In genomic region chr11:575996-576756, GRCh38 we compare ENCODE assay signal across 1 cellular context.
A peak's percentile ranks its signal among the peaks of the same experiment; 100 is the strongest.
TF ChIP-seq lines count a peak whose summit lies in the region.

Gene PHRF1, plus strand, starts transcription at chr11:576470. Its CDS starts 5,043 bp downstream, at chr11:581513.

TF ChIP-seq in SK-N-SH, 30 proteins besides CTCF, POLR2A, EP300 and RAD21 (continued from another document):
- TF ChIP-seq MAX (IDR thresholded peaks at IDR 0.05; ENCODE audit: low read depth) = peak; percentile 59; the same call in 1 of the 2 replicates
- TF ChIP-seq FOXJ3 (CRISPR knock-in tag; IDR thresholded peaks at IDR 0.05) = no peak
- TF ChIP-seq ELF1 (IDR thresholded peaks at IDR 0.05) = peak; percentile 88
TF ChIP-seq in SK-N-SH: peak in this region for 9.
